In the genomic region with DNA sequence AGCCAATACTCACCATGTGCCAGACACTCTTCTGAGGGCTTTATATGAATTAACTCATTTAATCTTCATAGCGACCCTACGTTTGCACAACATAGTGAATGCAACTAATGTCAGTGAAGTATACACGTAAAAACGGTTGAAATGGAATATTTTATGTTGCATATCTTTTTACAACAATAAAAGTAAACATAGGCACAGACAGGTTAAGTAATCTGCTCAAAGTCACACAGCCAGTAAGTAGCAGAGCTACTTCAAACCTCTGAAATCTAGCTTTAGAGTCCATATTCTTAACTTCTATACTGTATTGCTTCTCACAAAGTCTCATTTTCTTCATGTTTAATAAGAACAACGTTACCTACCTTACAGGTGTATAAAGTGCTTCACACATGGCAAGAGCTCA, we compare ENCODE assay signal across 10 cellular contexts. TPM values are rescaled to one million over a fixed set of nuclear protein-coding genes. Genes with fewer than 3 reads are reported as not detected.
DNase-seq lines count a peak whose midpoint lies in the region; ATAC-seq and TF ChIP-seq lines count a peak whose summit lies in the region.
"Had no signal": no experiment of that assay in that cellular context is flagged by ENCODE, and none has a peak within 500 bp of the region (broad histone marks: within the 10 kb centered on the region; RNA-seq: fewer than 3 reads in every experiment).

No MANE protein-coding gene starts in this region.

- POLR2A ChIA-PET in CD4-positive, alpha-beta T cell (lab: Charles Lee), result interaction anchor here (1.0 to 10.0 kb wide), 7 partner anchors 7 to 60 kb away, joined by 3 to 311 read pairs (median 37); a partner anchor contains a TSS

- ATAC-seq in CD4-positive, alpha-beta T cell (ENCODE audit: poor library complexity), result no peak
- ATAC-seq in central memory CD8-positive, alpha-beta T cell (replicated peaks; ENCODE audit: extremely low read depth, poor library complexity, severe bottlenecking), result no peak
- ATAC-seq in natural killer cell treated with Interleukin-12 subunit alpha and Interleukin-12 subunit beta and Interleukin-15 and Interleukin-18, amount 100 ng/mL, for 72 hours, result no peak
- no peak for ATAC-seq in HG03135 (IDR thresholded peaks at IDR 0.05; ENCODE audit: unreplicated experiment)

- H3K27ac ChIP-seq in CD4-positive, alpha-beta T cell (ENCODE audit: low read depth, low read length), result no peak overlapping the region

- peaks cover 19% of the 10 kb centered on the region for H3K36me3 Mint-ChIP-seq in CD4-positive, alpha-beta T cell (ENCODE audit: low read depth)
- peaks cover 29% of the 10 kb centered on the region for H3K36me3 Mint-ChIP-seq in central memory CD8-positive, alpha-beta T cell (ENCODE audit: insufficient read depth)
- peaks cover 6% of the 10 kb centered on the region for H3K36me3 Mint-ChIP-seq in natural killer cell treated with Interleukin-12 subunit alpha and Interleukin-12 subunit beta and Interleukin-15 and Interleukin-18, amount 100 ng/mL, for 72 hours

- no peak for DNase-seq in CD4-positive, alpha-beta T cell
- DNase-seq in LNCaP clone FGC (ENCODE audit: low read depth) (no peak), Kasumi-1 (lab: John Stamatoyannopoulos, UW) (no peak), HT-29 (ENCODE audit: low spot score) (no peak), mucosa of gallbladder (ENCODE audit: low spot score) (no peak)
- no peak for DNase-seq in central memory CD8-positive, alpha-beta T cell (ENCODE audit: low spot score in 2 of 2)
- DNase-seq in natural killer cell treated with Interleukin-12 subunit alpha and Interleukin-12 subunit beta and Interleukin-15 and Interleukin-18, amount 100 ng/mL, for 72 hours (ENCODE audit: low spot score), result no peak
- DNase-seq: activated CD8-positive, alpha-beta memory T cell treated with anti-CD3 and anti-CD28 coated beads, Interleukin-2, amount 50 U/mL, for 4 hours; NCI-H69 had no signal

- no peaks in the 10 kb centered on the region for H3K9me3 ChIP-seq in CD4-positive, alpha-beta T cell (ENCODE audit: control insufficient read depth, low read length)

- peaks cover 55% of the 10 kb centered on the region for H3K4me1 Mint-ChIP-seq in CD4-positive, alpha-beta T cell (ENCODE audit: low read depth)
- peaks cover 34% of the 10 kb centered on the region for H3K4me1 Mint-ChIP-seq in central memory CD8-positive, alpha-beta T cell
- peaks cover 20 to 38% of the 10 kb centered on the region in 2 donors for H3K4me1 Mint-ChIP-seq in natural killer cell treated with Interleukin-12 subunit alpha and Interleukin-12 subunit beta and Interleukin-15 and Interleukin-18, amount 100 ng/mL, for 72 hours (ENCODE audit: low read depth in 2 of 2)

- no peaks in the 10 kb centered on the region for H3K9me3 Mint-ChIP-seq in CD4-positive, alpha-beta T cell
- no peaks in the 10 kb centered on the region for H3K9me3 Mint-ChIP-seq in central memory CD8-positive, alpha-beta T cell
- no peaks in the 10 kb centered on the region for H3K9me3 Mint-ChIP-seq in natural killer cell treated with Interleukin-12 subunit alpha and Interleukin-12 subunit beta and Interleukin-15 and Interleukin-18, amount 100 ng/mL, for 72 hours

- CTCF ChIA-PET in CD4-positive, alpha-beta T cell (lab: Charles Lee), result interaction anchor here (0.5 to 1.3 kb wide), 4 partner anchors 21 to 126 kb away, joined by 3 to 6 read pairs (median 4); no protein-coding TSS in a partner anchor

- no peaks in the 10 kb centered on the region for H3K27me3 Mint-ChIP-seq in CD4-positive, alpha-beta T cell
- no peaks in the 10 kb centered on the region for H3K27me3 Mint-ChIP-seq in central memory CD8-positive, alpha-beta T cell
- no peaks in the 10 kb centered on the region for H3K27me3 Mint-ChIP-seq in natural killer cell treated with Interleukin-12 subunit alpha and Interleukin-12 subunit beta and Interleukin-15 and Interleukin-18, amount 100 ng/mL, for 72 hours

- H3K27ac Mint-ChIP-seq in CD4-positive, alpha-beta T cell, result peak overlapping the region; percentile 95
- H3K27ac Mint-ChIP-seq in central memory CD8-positive, alpha-beta T cell (ENCODE audit: low read depth), result no peak overlapping the region
- peak overlapping the region; percentile 89 to 90 for H3K27ac Mint-ChIP-seq in natural killer cell treated with Interleukin-12 subunit alpha and Interleukin-12 subunit beta and Interleukin-15 and Interleukin-18, amount 100 ng/mL, for 72 hours

- H3K27me3 ChIP-seq in CD4-positive, alpha-beta T cell (ENCODE audit: control insufficient read depth, insufficient read depth, low read length), result no peaks in the 10 kb centered on the region

- peak overlapping the region; percentile 93 for H3K4me3 Mint-ChIP-seq in CD4-positive, alpha-beta T cell
- peak overlapping the region; percentile 95 for H3K4me3 Mint-ChIP-seq in central memory CD8-positive, alpha-beta T cell
- H3K4me3 Mint-ChIP-seq in natural killer cell treated with Interleukin-12 subunit alpha and Interleukin-12 subunit beta and Interleukin-15 and Interleukin-18, amount 100 ng/mL, for 72 hours, result peak overlapping the region; percentile 93

- TF ChIP-seq CTCF in CD4-positive, alpha-beta T cell (IDR thresholded peaks at IDR 0.05), result no peak
- TF ChIP-seq CTCF in LNCaP clone FGC (IDR thresholded peaks at IDR 0.05; ENCODE audit: control insufficient read depth, extremely low read depth, insufficient read depth), result no peak

- intact Hi-C loops in CD4-positive, alpha-beta T cell (cut with DNase I, micrococcal nuclease), result loop anchor here in 1 of 2 experiments (2.0 kb wide), 1 partner anchor 60 kb away; a partner anchor contains a TSS

- peak overlapping the region; percentile 99 for H3K4me3 ChIP-seq in LNCaP clone FGC (ENCODE audit: low read depth, low read length)

RNA-seq across cellular contexts. Expression of a gene that starts 1.6 kb away (rescaled TPM):
- 10 to 100 TPM; 44.1 to 47.0 TPM for total RNA-seq in CD4-positive, alpha-beta T cell
- total RNA-seq in natural killer cell treated with Interleukin-12 subunit alpha and Interleukin-12 subunit beta and Interleukin-15 and Interleukin-18, amount 100 ng/mL, for 72 hours, result 100 to 1,000 TPM in 1 of 2 donors, 10 to 100 TPM in 1; 73.0 to 114 TPM
- 215 and 238 TPM in 2 replicates for total RNA-seq in HT-29 (2014; rRNA removed; shearing (Covaris generic))
- 121 TPM for total RNA-seq in mucosa of gallbladder

RNA-seq across cellular contexts. Expression of a gene that starts 34.0 kb away (rescaled TPM):
- total RNA-seq in CD4-positive, alpha-beta T cell, result 10 to 100 TPM; 37.5 to 38.2 TPM
- total RNA-seq in natural killer cell treated with Interleukin-12 subunit alpha and Interleukin-12 subunit beta and Interleukin-15 and Interleukin-18, amount 100 ng/mL, for 72 hours, result 10 to 100 TPM; 23.7 to 41.3 TPM
- total RNA-seq in HT-29 (2014; rRNA removed; shearing (Covaris generic)), result 22.6 and 27.5 TPM in 2 replicates
- 29.3 TPM for total RNA-seq in mucosa of gallbladder

RNA-seq across cellular contexts. Expression of a gene that starts 56.4 kb away (rescaled TPM):
- total RNA-seq in CD4-positive, alpha-beta T cell, result 1 to 10 TPM; 2.2 to 3.7 TPM
- total RNA-seq in natural killer cell treated with Interleukin-12 subunit alpha and Interleukin-12 subunit beta and Interleukin-15 and Interleukin-18, amount 100 ng/mL, for 72 hours, result 1 to 10 TPM; 3.8 to 7.1 TPM
- total RNA-seq in HT-29 (2014; rRNA removed; shearing (Covaris generic)), result 96.2 and 97.9 TPM in 2 replicates
- total RNA-seq in mucosa of gallbladder, result 8.1 TPM

Comparison
In these comparisons a context has a peak if more than half of its experiments do, and no peak if none do; other contexts are left out.
1. RNA of a gene that starts 56.4 kb away (total RNA-seq): 96.2 to 97.9 TPM in HT-29; 8.1 TPM in mucosa of gallbladder (single experiment), 3.8 to 7.1 TPM in natural killer cell treated with Interleukin-12 subunit alpha and Interleukin-12 subunit beta and Interleukin-15 and Interleukin-18, amount 100 ng/mL, for 72 hours and 2.2 to 3.7 TPM in CD4-positive, alpha-beta T cell; every median in the first group is over 10 times any median in the second.
2. Peak in every context shown above with its lines, with median percentiles within 50 percentile points of each other: H3K4me3 Mint-ChIP-seq.